In genomic region chr4:118865091-118865708, GRCh38 we compare ENCODE assay signal across 2 cellular contexts.
TF ChIP-seq lines count a peak whose summit lies in the region.

No MANE protein-coding gene starts in this region.

TF ChIP-seq in HCT116, 20 proteins besides CTCF, POLR2A, EP300 and RAD21:
- no peak for TF ChIP-seq SIN3A (IDR thresholded peaks at IDR 0.05; ENCODE audit: low read depth)
- no peak for TF ChIP-seq FOSL1 (IDR thresholded peaks at IDR 0.05; ENCODE audit: low read depth)
- no peak for TF ChIP-seq SP1 (IDR thresholded peaks at IDR 0.05; ENCODE audit: low read depth)
- no peak for TF ChIP-seq EGR1 (IDR thresholded peaks at IDR 0.05; ENCODE audit: low read depth)
- no peak for TF ChIP-seq ELF1 (IDR thresholded peaks at IDR 0.05; ENCODE audit: borderline replicate concordance, low read depth)
- no peak for TF ChIP-seq ZBTB33 (IDR thresholded peaks at IDR 0.05; ENCODE audit: extremely low read depth, insufficient replicate concordance, low read length)
- TF ChIP-seq TCF7L2 (IDR thresholded peaks at IDR 0.05; ENCODE audit: borderline replicate concordance, extremely low read depth, insufficient read depth, insufficient read length), result no peak
- TF ChIP-seq REST (IDR thresholded peaks at IDR 0.05; ENCODE audit: low read depth), result no peak
- no peak for TF ChIP-seq CEBPB (IDR thresholded peaks at IDR 0.05; ENCODE audit: low read depth)
- TF ChIP-seq SRF (IDR thresholded peaks at IDR 0.05; ENCODE audit: low read depth), result peak; percentile 17; the same call in 1 of the 2 replicates
- TF ChIP-seq MAX (IDR thresholded peaks at IDR 0.05), result no peak
- TF ChIP-seq ZFX (IDR thresholded peaks at IDR 0.05), result no peak
- 0 out of 2 replicates have a peak, but pooled peaks have one; percentile 22 for TF ChIP-seq POLR2AphosphoS5 (IDR thresholded peaks at IDR 0.05; ENCODE audit: low read depth, low read length)
- no peak for TF ChIP-seq EZH2phosphoT487 (IDR thresholded peaks at IDR 0.05; ENCODE audit: borderline replicate concordance)
- no peak for TF ChIP-seq ATF3 (IDR thresholded peaks at IDR 0.05)
- TF ChIP-seq YY1 (IDR thresholded peaks at IDR 0.05; ENCODE audit: extremely low read depth, insufficient replicate concordance, low read depth, low read length), result peak; percentile 75
- TF ChIP-seq EZH2 (IDR thresholded peaks at IDR 0.05), result no peak
- TF ChIP-seq JUND (IDR thresholded peaks at IDR 0.05), result no peak
- TF ChIP-seq CBX3 (IDR thresholded peaks at IDR 0.05; ENCODE audit: low read depth), result peak; percentile 61; the same call in 1 of the 2 replicates
- no peak for TF ChIP-seq ZNF274 (IDR thresholded peaks at IDR 0.05; ENCODE audit: low read depth, low read length)
TF ChIP-seq in HCT116: peak in this region for 4.

TF ChIP-seq in SK-N-SH, 30 proteins besides CTCF, POLR2A, EP300 and RAD21:
- peak; percentile 63 for TF ChIP-seq SMC3 (IDR thresholded peaks at IDR 0.05; ENCODE audit: low read depth, low read length)
- TF ChIP-seq TEAD4 (IDR thresholded peaks at IDR 0.05; ENCODE audit: borderline replicate concordance, insufficient read depth), result no peak
- TF ChIP-seq POLR2AphosphoS5 (IDR thresholded peaks at IDR 0.05; ENCODE audit: low read depth, low read length), result peak; percentile 32; the same call in 1 of the 2 replicates
- TF ChIP-seq ZBTB33 (IDR thresholded peaks at IDR 0.05; ENCODE audit: borderline replicate concordance, low read depth), result no peak
- no peak for TF ChIP-seq JUND (IDR thresholded peaks at IDR 0.05)
- peak; percentile 50; the same call in 1 of the 2 replicates for TF ChIP-seq TCF12 (IDR thresholded peaks at IDR 0.05)
- peak; percentile 61 for TF ChIP-seq RCOR1 (IDR thresholded peaks at IDR 0.05; ENCODE audit: low read length)
- TF ChIP-seq GABPA (IDR thresholded peaks at IDR 0.05; ENCODE audit: low read depth), result no peak
- no peak for TF ChIP-seq FOXM1 (IDR thresholded peaks at IDR 0.05; ENCODE audit: low read depth)
- TF ChIP-seq USF1 (IDR thresholded peaks at IDR 0.05; ENCODE audit: borderline replicate concordance, low read depth), result no peak
- TF ChIP-seq REST (IDR thresholded peaks at IDR 0.05; ENCODE audit: low read depth, low read length), result no peak
- TF ChIP-seq USF2 (IDR thresholded peaks at IDR 0.05; ENCODE audit: borderline replicate concordance, low read depth, low read length), result no peak
- no peak for TF ChIP-seq YY1 (IDR thresholded peaks at IDR 0.05; ENCODE audit: low read depth)
- peak; percentile 49 for TF ChIP-seq CHD2 (IDR thresholded peaks at IDR 0.05; ENCODE audit: low read length, partially characterized antibody)
- TF ChIP-seq SIN3A (IDR thresholded peaks at IDR 0.05; ENCODE audit: borderline replicate concordance, low read depth, low read length), result peak; percentile 78; the same call in 1 of the 2 replicates
- peak; percentile 47; the same call in 1 of the 2 replicates for TF ChIP-seq MXI1 (IDR thresholded peaks at IDR 0.05; ENCODE audit: low read depth, low read length)
- no peak for TF ChIP-seq RXRA (IDR thresholded peaks at IDR 0.05; ENCODE audit: borderline replicate concordance, low read depth)
- no peak for TF ChIP-seq IRF3 (IDR thresholded peaks at IDR 0.05; ENCODE audit: low read depth, low read length)
- TF ChIP-seq TAF1 (IDR thresholded peaks at IDR 0.05; ENCODE audit: borderline replicate concordance, low read depth, low read length), result peak; percentile 35; the same call in 1 of the 2 replicates
- no peak for TF ChIP-seq NRF1 (IDR thresholded peaks at IDR 0.05; ENCODE audit: low read depth, low read length)
- TF ChIP-seq GATA2 (CRISPR knock-in tag; IDR thresholded peaks at IDR 0.05), result no peak
- no peak for TF ChIP-seq FOSL2 (IDR thresholded peaks at IDR 0.05; ENCODE audit: borderline replicate concordance, low read depth)
